ENCODE assay signal across 20 cellular contexts in genomic region chr19:31269425-31270127, GRCh38.
"Had no signal": no experiment of that assay in that cellular context is flagged by ENCODE, and none has a peak within 500 bp of the region (broad histone marks: within the 10 kb centered on the region; RNA-seq: fewer than 3 reads in every experiment).

No MANE protein-coding gene starts in this region.

- H3K9me3 ChIP-seq: breast epithelium, left ventricle myocardium inferior, pancreas, tibial artery, vagina had no signal

- H3K36me3 ChIP-seq: breast epithelium, left ventricle myocardium inferior, neural progenitor cell, pancreas, vagina had no signal

- H3K4me1 ChIP-seq: breast epithelium, foreskin keratinocyte, left ventricle myocardium inferior, neural progenitor cell, pancreas, tibial artery had no signal

- H3K9ac ChIP-seq: neural progenitor cell had no signal

- H3K36me3 Mint-ChIP-seq: activated naive CD4-positive, alpha-beta T cell treated with anti-CD3 and anti-CD28 coated beads, Interleukin-2, amount 50 U/mL, for 24 hours; memory B cell; neural progenitor cell; stimulated activated memory B cell treated with anti-CD40 and anti-IgM and Interleukin-4, amounts not matched to agents 10 μg/mL and 1 μg/mL and 100 μg/mL, for 72 hours; T-cell had no signal

- H3K27me3 Mint-ChIP-seq: activated naive CD4-positive, alpha-beta T cell treated with anti-CD3 and anti-CD28 coated beads, Interleukin-2, amount 50 U/mL, for 24 hours; memory B cell; stimulated activated memory B cell treated with anti-CD40 and anti-IgM and Interleukin-4, amounts not matched to agents 10 μg/mL and 1 μg/mL and 100 μg/mL, for 72 hours had no signal

- H2AFZ ChIP-seq: neural progenitor cell had no signal

- H3K27me3 ChIP-seq: breast epithelium, foreskin keratinocyte, neural progenitor cell, pancreas, vagina had no signal

- DNase-seq: activated CD4-positive, alpha-beta T cell treated with anti-CD3 and anti-CD28 coated beads for 4 hours; activated CD8-positive, alpha-beta T cell treated with anti-CD3 and anti-CD28 coated beads, Interleukin-2, amount 10 ng/mL, durations not matched to agents 7 days and 5 days; amygdala; foreskin keratinocyte; head of caudate nucleus; islet precursor cell; left ventricle myocardium inferior; pancreas; stimulated activated CD4-positive, alpha-beta T cell treated with anti-CD3 and anti-CD28 coated beads, Interleukin-1b, Interleukin-23, amount 100 ng/mL, for 48 hours; T-cell had no signal

- H3K4me1 Mint-ChIP-seq: activated naive CD4-positive, alpha-beta T cell treated with anti-CD3 and anti-CD28 coated beads, Interleukin-2, amount 50 U/mL, for 24 hours; memory B cell; stimulated activated memory B cell treated with anti-CD40 and anti-IgM and Interleukin-4, amounts not matched to agents 10 μg/mL and 1 μg/mL and 100 μg/mL, for 72 hours; T-cell had no signal

- H3K4me3 Mint-ChIP-seq: activated CD8-positive, alpha-beta T cell treated with anti-CD3 and anti-CD28 coated beads, Interleukin-2, amount 10 ng/mL, durations not matched to agents 7 days and 5 days; activated naive CD4-positive, alpha-beta T cell treated with anti-CD3 and anti-CD28 coated beads, Interleukin-2, amount 50 U/mL, for 24 hours; activated T-helper 1 cell treated with anti-CD3 and anti-CD28 coated beads, Interleukin-12 subunit alpha, Interleukin-12 subunit beta, Interleukin-2, Interleukin-4 antibody, amounts not matched to agents 30 ng/mL and 10 ng/mL and 1 ng/mL, durations not matched to agents 14 hours and 24 hours and 36 hours; memory B cell; neural progenitor cell; stimulated activated memory B cell treated with anti-CD40 and anti-IgM and Interleukin-4, amounts not matched to agents 10 μg/mL and 1 μg/mL and 100 μg/mL, for 72 hours; T-cell had no signal

- ATAC-seq: activated CD8-positive, alpha-beta T cell treated with anti-CD3 and anti-CD28 coated beads, Interleukin-2, amount 10 ng/mL, durations not matched to agents 7 days and 5 days; esophagus mucosa; foreskin keratinocyte; stimulated activated memory B cell treated with anti-CD40 and anti-IgM and Interleukin-4, amounts not matched to agents 10 μg/mL and 1 μg/mL and 100 μg/mL, for 72 hours; T-cell had no signal

- H3K4me3 ChIP-seq: breast epithelium, dorsolateral prefrontal cortex, left ventricle myocardium inferior, neural progenitor cell, pancreas, tibial artery, vagina had no signal

- H3K27ac Mint-ChIP-seq: activated CD8-positive, alpha-beta T cell treated with anti-CD3 and anti-CD28 coated beads, Interleukin-2, amount 10 ng/mL, durations not matched to agents 7 days and 5 days; activated naive CD4-positive, alpha-beta T cell treated with anti-CD3 and anti-CD28 coated beads, Interleukin-2, amount 50 U/mL, for 24 hours; activated T-helper 1 cell treated with anti-CD3 and anti-CD28 coated beads, Interleukin-12 subunit alpha, Interleukin-12 subunit beta, Interleukin-2, Interleukin-4 antibody, amounts not matched to agents 30 ng/mL and 10 ng/mL and 1 ng/mL, durations not matched to agents 14 hours and 24 hours and 36 hours; memory B cell; neural progenitor cell; stimulated activated memory B cell treated with anti-CD40 and anti-IgM and Interleukin-4, amounts not matched to agents 10 μg/mL and 1 μg/mL and 100 μg/mL, for 72 hours; T-cell had no signal

- H3K4me2 ChIP-seq: neural progenitor cell had no signal

- FAIRE-seq: pancreas had no signal

- H3K9me3 Mint-ChIP-seq: activated naive CD4-positive, alpha-beta T cell treated with anti-CD3 and anti-CD28 coated beads, Interleukin-2, amount 50 U/mL, for 24 hours; activated T-helper 1 cell treated with anti-CD3 and anti-CD28 coated beads, Interleukin-12 subunit alpha, Interleukin-12 subunit beta, Interleukin-2, Interleukin-4 antibody, amounts not matched to agents 30 ng/mL and 10 ng/mL and 1 ng/mL, durations not matched to agents 14 hours and 24 hours and 36 hours; T-cell had no signal

- H3K27ac ChIP-seq: breast epithelium, dorsolateral prefrontal cortex, foreskin keratinocyte, left ventricle myocardium inferior, neural progenitor cell, pancreas, tibial artery, vagina had no signal
